ENCODE assay signal across 12 cellular contexts in genomic region chr1:239457491-239458488, GRCh38.
A peak's percentile ranks its signal among the peaks of the same experiment; 100 is the strongest.
DNase-seq lines count a peak whose midpoint lies in the region; ATAC-seq and TF ChIP-seq lines count a peak whose summit lies in the region.
"Had no signal": no experiment of that assay in that cellular context is flagged by ENCODE, and none has a peak within 500 bp of the region (broad histone marks: within the 10 kb centered on the region; RNA-seq: fewer than 3 reads in every experiment).

No MANE protein-coding gene starts in this region.

- no peaks in the 10 kb centered on the region for H3K4me1 ChIP-seq in breast epithelium

- ATAC-seq in GM21390 (IDR thresholded peaks at IDR 0.05; ENCODE audit: unreplicated experiment) (peak; percentile 49), HG03342 (IDR thresholded peaks at IDR 0.05; ENCODE audit: unreplicated experiment) (peak; percentile 64)
- ATAC-seq: sciatic nerve had no signal

- no peaks in the 10 kb centered on the region for H3K9me3 ChIP-seq in breast epithelium

- TF ChIP-seq POLR2A in breast epithelium (IDR thresholded peaks at IDR 0.05) = no peak

- DNase-seq in NCI-H1436 (lab: John Stamatoyannopoulos, UW) = peak; percentile 17
- no peak for DNase-seq in NCI-H1436 treated with DMSO at 0.1 percent for 48 hours (lab: John Stamatoyannopoulos, UW)
- DNase-seq in coronary artery (ENCODE audit: low spot score) = no peak
- DNase-seq in GDM1 (lab: John Stamatoyannopoulos, UW) = no peak
- DNase-seq in stimulated activated naive CD4-positive, alpha-beta T cell treated with Interleukin-2 at 50 U/mL for 16 hours (lab: John Stamatoyannopoulos, UW) = no peak
- DNase-seq in breast epithelium (ENCODE audit: low spot score in 2 of 2) = no peak
- DNase-seq: DND-41, NCI-H748 treated with DMSO at 0.1 percent for 48 hours had no signal

- no peaks in the 10 kb centered on the region for H3K27me3 ChIP-seq in breast epithelium

- intact Hi-C loops in breast epithelium (cut with DNase I; ENCODE audit: low total_unique reads) = no loop called here

- no peaks in the 10 kb centered on the region for H3K36me3 ChIP-seq in breast epithelium

- TF ChIP-seq CTCF in coronary artery (IDR thresholded peaks at IDR 0.05) (no peak), breast epithelium (IDR thresholded peaks at IDR 0.05) (no peak)

- peak overlapping the region; percentile 22 for H3K4me3 ChIP-seq in coronary artery
- no peak overlapping the region for H3K4me3 ChIP-seq in breast epithelium

- H3K27ac ChIP-seq in coronary artery (no peak overlapping the region), breast epithelium (no peak overlapping the region)
- H3K27ac ChIP-seq: 22Rv1 had no signal
